Comparison of ENCODE assay signal across 20 cellular contexts in genomic region chr10:47278152-47278473, GRCh38. TPM values are rescaled to one million over a fixed set of nuclear protein-coding genes. Genes with fewer than 3 reads are reported as not detected.
DNase-seq lines count a peak whose midpoint lies in the region; ATAC-seq and TF ChIP-seq lines count a peak whose summit lies in the region.
"Had no signal": no experiment of that assay in that cellular context is flagged by ENCODE, and none has a peak within 500 bp of the region (broad histone marks: within the 10 kb centered on the region; RNA-seq: fewer than 3 reads in every experiment).

No MANE protein-coding gene starts in this region.

- peak overlapping the region; percentile 90 for H3K27ac Mint-ChIP-seq in activated CD8-positive, alpha-beta T cell treated with anti-CD3 and anti-CD28 coated beads, Interleukin-2, amount 10 ng/mL, durations not matched to agents 7 days and 5 days
- no peak overlapping the region for H3K27ac Mint-ChIP-seq in activated CD8-positive, alpha-beta T cell treated with anti-CD3 and anti-CD28 coated beads for 36 hours
- H3K27ac Mint-ChIP-seq in activated CD8-positive, alpha-beta memory T cell treated with anti-CD3 and anti-CD28 coated beads, Interleukin-2, amount 10 ng/mL, durations not matched to agents 7 days and 5 days: no peak overlapping the region
- no peak overlapping the region for H3K27ac Mint-ChIP-seq in osteocyte (ENCODE audit: unreplicated experiment)

- H3K4me3 ChIP-seq in Jurkat, Clone E6-1 (ENCODE audit: low read length): no peak overlapping the region
- H3K4me3 ChIP-seq in right atrium auricular region: no peak overlapping the region
- H3K4me3 ChIP-seq: A549, SJSA1 had no signal

- H3K4me1 Mint-ChIP-seq in activated CD8-positive, alpha-beta T cell treated with anti-CD3 and anti-CD28 coated beads, Interleukin-2, amount 10 ng/mL, durations not matched to agents 7 days and 5 days (ENCODE audit: low read depth): peaks cover 50% of the 10 kb centered on the region
- peaks cover 26% of the 10 kb centered on the region for H3K4me1 Mint-ChIP-seq in activated CD8-positive, alpha-beta T cell treated with anti-CD3 and anti-CD28 coated beads for 36 hours (ENCODE audit: low read depth)
- peaks cover 22% of the 10 kb centered on the region for H3K4me1 Mint-ChIP-seq in activated CD8-positive, alpha-beta memory T cell treated with anti-CD3 and anti-CD28 coated beads, Interleukin-2, amount 10 ng/mL, durations not matched to agents 7 days and 5 days
- no peaks in the 10 kb centered on the region for H3K4me1 Mint-ChIP-seq in osteocyte (ENCODE audit: unreplicated experiment)

- no peak overlapping the region for H3K27ac ChIP-seq in right atrium auricular region
- H3K27ac ChIP-seq: A549, SJSA1 had no signal

- H3K4me3 Mint-ChIP-seq in activated CD8-positive, alpha-beta T cell treated with anti-CD3 and anti-CD28 coated beads, Interleukin-2, amount 10 ng/mL, durations not matched to agents 7 days and 5 days: no peak overlapping the region
- H3K4me3 Mint-ChIP-seq in activated CD8-positive, alpha-beta T cell treated with anti-CD3 and anti-CD28 coated beads for 36 hours: no peak overlapping the region
- no peak overlapping the region for H3K4me3 Mint-ChIP-seq in activated CD8-positive, alpha-beta memory T cell treated with anti-CD3 and anti-CD28 coated beads, Interleukin-2, amount 10 ng/mL, durations not matched to agents 7 days and 5 days
- H3K4me3 Mint-ChIP-seq in osteocyte (ENCODE audit: unreplicated experiment): no peak overlapping the region

- CTCF ChIA-PET in activated CD8-positive, alpha-beta T cell treated with anti-CD3 and anti-CD28 coated beads, Interleukin-2, amount 10 ng/mL, durations not matched to agents 7 days and 5 days (lab: Charles Lee): interaction anchor here (1.1 to 4.8 kb wide), 6 partner anchors 18 to 230 kb away, joined by 3 to 21 read pairs (median 6); no protein-coding TSS in a partner anchor
- CTCF ChIA-PET in activated CD8-positive, alpha-beta T cell treated with anti-CD3 and anti-CD28 coated beads for 36 hours (lab: Charles Lee): interaction anchor here (0.7 to 1.1 kb wide), 2 partner anchors 9 to 231 kb away, joined by 3 read pairs; no protein-coding TSS in a partner anchor
- CTCF ChIA-PET in activated CD8-positive, alpha-beta memory T cell treated with anti-CD3 and anti-CD28 coated beads, Interleukin-2, amount 10 ng/mL, durations not matched to agents 7 days and 5 days (lab: Charles Lee): interaction anchor here (0.8 to 2.3 kb wide), 4 partner anchors 9 to 230 kb away, joined by 3 to 6 read pairs (median 3); no protein-coding TSS in a partner anchor

- no peaks in the 10 kb centered on the region for H3K27me3 Mint-ChIP-seq in activated CD8-positive, alpha-beta T cell treated with anti-CD3 and anti-CD28 coated beads, Interleukin-2, amount 10 ng/mL, durations not matched to agents 7 days and 5 days (ENCODE audit: low read depth)
- no peaks in the 10 kb centered on the region for H3K27me3 Mint-ChIP-seq in activated CD8-positive, alpha-beta T cell treated with anti-CD3 and anti-CD28 coated beads for 36 hours
- H3K27me3 Mint-ChIP-seq in activated CD8-positive, alpha-beta memory T cell treated with anti-CD3 and anti-CD28 coated beads, Interleukin-2, amount 10 ng/mL, durations not matched to agents 7 days and 5 days: no peaks in the 10 kb centered on the region
- peaks cover 15% of the 10 kb centered on the region for H3K27me3 Mint-ChIP-seq in osteocyte (ENCODE audit: unreplicated experiment)

- intact Hi-C loops in activated CD8-positive, alpha-beta T cell treated with anti-CD3 and anti-CD28 coated beads for 36 hours (cut with micrococcal nuclease): no loop called here

- no peak for DNase-seq in activated CD8-positive, alpha-beta T cell treated with anti-CD3 and anti-CD28 coated beads, Interleukin-2, amount 10 ng/mL, durations not matched to agents 7 days and 5 days
- DNase-seq in activated CD8-positive, alpha-beta T cell treated with anti-CD3 and anti-CD28 coated beads for 36 hours: no peak
- peak; percentile 34 for DNase-seq in Jurkat, Clone E6-1 (ENCODE audit: low read depth, low spot score)
- DNase-seq in activated CD8-positive, alpha-beta memory T cell treated with anti-CD3 and anti-CD28 coated beads, Interleukin-2, amount 10 ng/mL, durations not matched to agents 7 days and 5 days: peak; percentile 39
- DNase-seq in osteocyte (ENCODE audit: extremely low spot score, unreplicated experiment) (peak; percentile 82), NCI-H2227 treated with DMSO at 0.1 percent for 48 hours (lab: John Stamatoyannopoulos, UW) (no peak), right atrium auricular region (ENCODE audit: low spot score) (no peak)
- DNase-seq: DMS79, H7, IMR-90, MM.1S, NCI-H1092 treated with DMSO at 0.1 percent for 48 hours, NCI-H146, NCI-H510A, NCI-H774 had no signal

- POLR2A ChIA-PET in activated CD8-positive, alpha-beta T cell treated with anti-CD3 and anti-CD28 coated beads, Interleukin-2, amount 10 ng/mL, durations not matched to agents 7 days and 5 days (lab: Charles Lee): interaction anchor here (0.9 to 1.3 kb wide), 4 partner anchors 13 to 227 kb away, joined by 3 read pairs; no protein-coding TSS in a partner anchor
- POLR2A ChIA-PET in activated CD8-positive, alpha-beta T cell treated with anti-CD3 and anti-CD28 coated beads for 36 hours (lab: Charles Lee): no interaction called here

- H3K4me1 ChIP-seq in right atrium auricular region: no peaks in the 10 kb centered on the region
- H3K4me1 ChIP-seq: A549, SJSA1 had no signal

- H3K9me3 Mint-ChIP-seq in activated CD8-positive, alpha-beta T cell treated with anti-CD3 and anti-CD28 coated beads, Interleukin-2, amount 10 ng/mL, durations not matched to agents 7 days and 5 days (ENCODE audit: insufficient read depth): no peaks in the 10 kb centered on the region
- peaks cover 2% of the 10 kb centered on the region for H3K9me3 Mint-ChIP-seq in activated CD8-positive, alpha-beta T cell treated with anti-CD3 and anti-CD28 coated beads for 36 hours
- H3K9me3 Mint-ChIP-seq in activated CD8-positive, alpha-beta memory T cell treated with anti-CD3 and anti-CD28 coated beads, Interleukin-2, amount 10 ng/mL, durations not matched to agents 7 days and 5 days (ENCODE audit: low read depth): peaks cover 3% of the 10 kb centered on the region
- H3K9me3 Mint-ChIP-seq in osteocyte (ENCODE audit: unreplicated experiment): no peaks in the 10 kb centered on the region
- H3K9me3 Mint-ChIP-seq: CD8-positive, alpha-beta T cell had no signal

- peak; percentile 9 for ATAC-seq in activated CD8-positive, alpha-beta T cell treated with anti-CD3 and anti-CD28 coated beads, Interleukin-2, amount 10 ng/mL, durations not matched to agents 7 days and 5 days
- no peak for ATAC-seq in activated CD8-positive, alpha-beta T cell treated with anti-CD3 and anti-CD28 coated beads for 36 hours
- peak; percentile 20 for ATAC-seq in activated CD8-positive, alpha-beta memory T cell treated with anti-CD3 and anti-CD28 coated beads, Interleukin-2, amount 10 ng/mL, durations not matched to agents 7 days and 5 days
- no peak for ATAC-seq in GM19467 (IDR thresholded peaks at IDR 0.05; ENCODE audit: unreplicated experiment)
- ATAC-seq: A549 had no signal

- TF ChIP-seq CTCF in activated CD8-positive, alpha-beta T cell treated with anti-CD3 and anti-CD28 coated beads for 36 hours (IDR thresholded peaks at IDR 0.05): no peak
- no peak for TF ChIP-seq CTCF in osteocyte (IDR thresholded peaks at IDR 0.05)
- no peak for TF ChIP-seq CTCF in right atrium auricular region (IDR thresholded peaks at IDR 0.05)

- peaks cover 3% of the 10 kb centered on the region for H3K36me3 Mint-ChIP-seq in activated CD8-positive, alpha-beta T cell treated with anti-CD3 and anti-CD28 coated beads, Interleukin-2, amount 10 ng/mL, durations not matched to agents 7 days and 5 days (ENCODE audit: low read depth)
- no peaks in the 10 kb centered on the region for H3K36me3 Mint-ChIP-seq in activated CD8-positive, alpha-beta T cell treated with anti-CD3 and anti-CD28 coated beads for 36 hours (ENCODE audit: low read depth)
- peaks cover 3% of the 10 kb centered on the region for H3K36me3 Mint-ChIP-seq in activated CD8-positive, alpha-beta memory T cell treated with anti-CD3 and anti-CD28 coated beads, Interleukin-2, amount 10 ng/mL, durations not matched to agents 7 days and 5 days
- no peaks in the 10 kb centered on the region for H3K36me3 Mint-ChIP-seq in osteocyte (ENCODE audit: unreplicated experiment)
- H3K36me3 Mint-ChIP-seq: CD8-positive, alpha-beta T cell had no signal

- no peaks in the 10 kb centered on the region for H3K9me3 ChIP-seq in right atrium auricular region

- no peaks in the 10 kb centered on the region for H3K27me3 ChIP-seq in right atrium auricular region

- H3K36me3 ChIP-seq in right atrium auricular region: no peaks in the 10 kb centered on the region
- H3K36me3 ChIP-seq: SJSA1 had no signal

RNA-seq across cellular contexts. Expression of gene GDF10, which starts 21.9 kb away (rescaled TPM):
- total RNA-seq in activated CD8-positive, alpha-beta T cell treated with anti-CD3 and anti-CD28 coated beads, Interleukin-2, amount 10 ng/mL, durations not matched to agents 7 days and 5 days: not detected
- 1 to 10 TPM; 1.4 to 1.5 TPM for total RNA-seq in activated CD8-positive, alpha-beta T cell treated with anti-CD3 and anti-CD28 coated beads for 36 hours
- polyA plus RNA-seq in Jurkat, Clone E6-1 (2012; ENCODE audit: insufficient read depth, insufficient read length): not detected
- total RNA-seq in activated CD8-positive, alpha-beta memory T cell treated with anti-CD3 and anti-CD28 coated beads, Interleukin-2, amount 10 ng/mL, durations not matched to agents 7 days and 5 days: under 1 TPM in 1 of 2 experiments, not detected in 1; 0.45 TPM
- total RNA-seq in osteocyte (not detected in 2 replicates), right atrium auricular region (1 to 10 TPM in 1 of 2 donors, under 1 TPM in 1; 0.63 to 1.9 TPM)
- total RNA-seq: H7, IMR-90, SJSA1 had no signal
- polyA plus RNA-seq: BJ had no signal

RNA-seq across cellular contexts. Expression of gene GDF2, which starts 44.1 kb away (rescaled TPM):
- total RNA-seq in activated CD8-positive, alpha-beta T cell treated with anti-CD3 and anti-CD28 coated beads, Interleukin-2, amount 10 ng/mL, durations not matched to agents 7 days and 5 days: not detected
- not detected for total RNA-seq in activated CD8-positive, alpha-beta T cell treated with anti-CD3 and anti-CD28 coated beads for 36 hours
- polyA plus RNA-seq in Jurkat, Clone E6-1 (2012; ENCODE audit: insufficient read depth, insufficient read length): not detected
- not detected for total RNA-seq in activated CD8-positive, alpha-beta memory T cell treated with anti-CD3 and anti-CD28 coated beads, Interleukin-2, amount 10 ng/mL, durations not matched to agents 7 days and 5 days
- total RNA-seq in osteocyte (not detected in 2 replicates), right atrium auricular region (under 1 TPM in 1 of 2 donors, not detected in 1; 0.16 TPM)
- total RNA-seq: CD8-positive, alpha-beta T cell; H7; SJSA1 had no signal
- polyA plus RNA-seq: A549, BJ, IMR-90 had no signal

Comparison
In these comparisons a context has a peak if more than half of its experiments do, and no peak if none do; other contexts are left out.
1. ATAC-seq: peak in activated CD8-positive, alpha-beta T cell treated with anti-CD3 and anti-CD28 coated beads, Interleukin-2, amount 10 ng/mL, durations not matched to agents 7 days and 5 days (single experiment) and activated CD8-positive, alpha-beta memory T cell treated with anti-CD3 and anti-CD28 coated beads, Interleukin-2, amount 10 ng/mL, durations not matched to agents 7 days and 5 days (single experiment); none in activated CD8-positive, alpha-beta T cell treated with anti-CD3 and anti-CD28 coated beads for 36 hours (single experiment) and GM19467 (single experiment).
2. DNase-seq: peak in Jurkat, Clone E6-1 (single experiment), activated CD8-positive, alpha-beta memory T cell treated with anti-CD3 and anti-CD28 coated beads, Interleukin-2, amount 10 ng/mL, durations not matched to agents 7 days and 5 days (single experiment) and osteocyte (single experiment); none in activated CD8-positive, alpha-beta T cell treated with anti-CD3 and anti-CD28 coated beads, Interleukin-2, amount 10 ng/mL, durations not matched to agents 7 days and 5 days (single experiment), activated CD8-positive, alpha-beta T cell treated with anti-CD3 and anti-CD28 coated beads for 36 hours (single experiment), NCI-H2227 treated with DMSO at 0.1 percent for 48 hours (single experiment) and right atrium auricular region (single experiment).